23 cellular contexts compared by ENCODE assay signal in genomic region chr10:133139561-133140065, GRCh38. TPM values are rescaled to one million over a fixed set of nuclear protein-coding genes. Genes with fewer than 3 reads are reported as not detected.
DNase-seq lines count a peak whose midpoint lies in the region; ATAC-seq and TF ChIP-seq lines count a peak whose summit lies in the region.
"Had no signal": no experiment of that assay in that cellular context is flagged by ENCODE, and none has a peak within 500 bp of the region (broad histone marks: within the 10 kb centered on the region; RNA-seq: fewer than 3 reads in every experiment).

No MANE protein-coding gene starts in this region.

- H3K79me1 ChIP-seq in mesendoderm (ENCODE audit: low read length), result no peaks in the 10 kb centered on the region

- TF ChIP-seq RAD21 in SK-N-SH (IDR thresholded peaks at IDR 0.05; ENCODE audit: low read length), result no peak

- ATAC-seq in SK-N-SH treated with all-trans-retinoic acid at 6 μM for 48 hours (no peak), HG03342 (IDR thresholded peaks at IDR 0.05; ENCODE audit: unreplicated experiment) (no peak)
- ATAC-seq: foreskin keratinocyte; naive thymus-derived CD8-positive, alpha-beta T cell had no signal

- no peak overlapping the region for H3K4ac ChIP-seq in mesendoderm (ENCODE audit: low read depth, low read length)

- no peaks in the 10 kb centered on the region for H4K20me1 ChIP-seq in SK-N-SH (ENCODE audit: insufficient read depth)

- H2AFZ ChIP-seq in SK-N-SH (ENCODE audit: low read depth), result no peak overlapping the region
- H2AFZ ChIP-seq: GM23248 had no signal

- H3K36me3 ChIP-seq in SK-N-SH (replicated peaks in 1 of 2; ENCODE audit: control insufficient read depth in 1 of 2, insufficient read depth in 2 of 2, low read length in 1 of 2) (no peaks in the 10 kb centered on the region), WERI-Rb-1 (no peaks in the 10 kb centered on the region), mesendoderm (ENCODE audit: control insufficient read depth, insufficient read depth, low read length) (no peaks in the 10 kb centered on the region)
- H3K36me3 ChIP-seq: ascending aorta, uterus had no signal

- H3K79me2 ChIP-seq in SK-N-SH (ENCODE audit: insufficient read depth) (no peaks in the 10 kb centered on the region), mesendoderm (ENCODE audit: control insufficient read depth, insufficient read depth, low read length) (no peaks in the 10 kb centered on the region)

- no peak overlapping the region for H2BK15ac ChIP-seq in mesendoderm (replicated peaks; ENCODE audit: low read depth)

- H3K27me3 ChIP-seq in SK-N-SH (ENCODE audit: insufficient read depth) (no peaks in the 10 kb centered on the region), WERI-Rb-1 (ENCODE audit: insufficient read depth, low read depth, severe bottlenecking) (no peaks in the 10 kb centered on the region), mesendoderm (ENCODE audit: insufficient read depth, low read length, poor library complexity) (no peaks in the 10 kb centered on the region)
- H3K27me3 ChIP-seq: ascending aorta, foreskin keratinocyte, uterus had no signal

- no peaks in the 10 kb centered on the region for H3K9me2 ChIP-seq in SK-N-SH

- H4K5ac ChIP-seq in mesendoderm (ENCODE audit: low read length), result no peak overlapping the region

- no peak overlapping the region for H2BK120ac ChIP-seq in mesendoderm (ENCODE audit: low read depth, low read length)

- no peak overlapping the region for H3K27ac ChIP-seq in SK-N-SH (ENCODE audit: low read depth in 2 of 2, low read length in 1 of 2)
- H3K27ac ChIP-seq in WERI-Rb-1, result no peak overlapping the region
- H3K27ac ChIP-seq in mesendoderm (ENCODE audit: low read depth, low read length), result no peak overlapping the region
- H3K27ac ChIP-seq: ascending aorta, foreskin keratinocyte, GM23248, uterus had no signal

- H3K4me3 ChIP-seq in SK-N-SH (ENCODE audit: low read depth in 2 of 2, low read length in 1 of 2), result no peak overlapping the region
- H3K4me3 ChIP-seq in WERI-Rb-1 (ENCODE audit: low read depth, low read length), result no peak overlapping the region
- no peak overlapping the region for H3K4me3 ChIP-seq in mesendoderm (ENCODE audit: low read length)
- H3K4me3 ChIP-seq: ascending aorta, GM23248, uterus had no signal

- no peak overlapping the region for H2BK5ac ChIP-seq in mesendoderm (ENCODE audit: low read length)

- DNase-seq in SK-N-SH, result peak; percentile 27
- DNase-seq in GDM1 (lab: John Stamatoyannopoulos, UW), result peak; percentile 37
- peak; percentile 6 for DNase-seq in WERI-Rb-1
- peak; percentile 19 for DNase-seq in mesendoderm
- no peak for DNase-seq in dedifferentiated amniotic fluid mesenchymal stem cell (ENCODE audit: extremely low spot score)
- DNase-seq in AG20443 (ENCODE audit: low spot score), result no peak
- DNase-seq: foreskin keratinocyte; GF-D8; GM23248; Karpas-422; mammary epithelial cell; NCI-H1436 treated with DMSO at 0.1 percent for 48 hours; NCI-H226; retina; stimulated activated CD4-positive, alpha-beta T cell treated with anti-CD3 and anti-CD28 coated beads, Interleukin-1b, Interleukin-23, amount 100 ng/mL, for 48 hours had no signal

- 27% methylated on average over 3 of the region's 17 CpGs for WGBS in SK-N-SH (ENCODE audit: low lambda C conversion rate)
- WGBS in mesendoderm (ENCODE audit: extremely low coverage, insufficient coverage, low lambda C conversion rate), result no CpG with 5 or more reads among the region's 17 CpGs

- TF ChIP-seq EP300 in SK-N-SH (IDR thresholded peaks at IDR 0.05; ENCODE audit: borderline replicate concordance in 1 of 2, low read depth in 1 of 2, low read length in 1 of 2), result no peak

- CTCF ChIA-PET in SK-N-SH (lab: Yijun Ruan, JAX), result no interaction called here

- TF ChIP-seq CTCF in SK-N-SH (IDR thresholded peaks at IDR 0.05) (no peak), WERI-Rb-1 (IDR thresholded peaks at IDR 0.05; ENCODE audit: low read depth, low read length) (no peak)

- peaks cover 0 to 3% of the 10 kb centered on the region in 2 experiments; a peak in 1 of 4 replicates for H3K4me1 ChIP-seq in SK-N-SH (ENCODE audit: control insufficient read depth in 1 of 2, insufficient read depth in 2 of 2, low read depth in 1 of 2, low read length in 1 of 2)
- no peaks in the 10 kb centered on the region for H3K4me1 ChIP-seq in mesendoderm (ENCODE audit: control insufficient read depth, low read depth, low read length)
- H3K4me1 ChIP-seq: ascending aorta, foreskin keratinocyte, uterus had no signal

- H2AK5ac ChIP-seq in mesendoderm (ENCODE audit: low read length), result no peak overlapping the region

- H3K9ac ChIP-seq in SK-N-SH (no peak overlapping the region), mesendoderm (ENCODE audit: low read length) (no peak overlapping the region)
- H3K9ac ChIP-seq: GM23248 had no signal

- H3K23ac ChIP-seq in mesendoderm (ENCODE audit: low read length), result no peak overlapping the region

- H3K9me3 ChIP-seq in SK-N-SH (no peaks in the 10 kb centered on the region), WERI-Rb-1 (ENCODE audit: severe bottlenecking) (no peaks in the 10 kb centered on the region)
- H3K9me3 ChIP-seq: ascending aorta, Caco-2, uterus had no signal

- POLR2A ChIA-PET in SK-N-SH (lab: Yijun Ruan, JAX), result no interaction called here

- no peak overlapping the region for H3K18ac ChIP-seq in mesendoderm (ENCODE audit: low read length)

- no peak overlapping the region for H3K56ac ChIP-seq in mesendoderm (ENCODE audit: low read length)

- H3K4me2 ChIP-seq in SK-N-SH (no peak overlapping the region), mesendoderm (ENCODE audit: low read length) (no peak overlapping the region)

- no peaks in the 10 kb centered on the region for H3F3A ChIP-seq in SK-N-SH (replicated peaks; ENCODE audit: insufficient read depth)

- H4K8ac ChIP-seq in mesendoderm (ENCODE audit: low read depth, low read length), result no peak overlapping the region

TF ChIP-seq in SK-N-SH, 30 proteins besides CTCF, POLR2A, EP300 and RAD21:
- TF ChIP-seq TEAD4 (IDR thresholded peaks at IDR 0.05; ENCODE audit: borderline replicate concordance, insufficient read depth) (no peak), TCF12 (IDR thresholded peaks at IDR 0.05) (no peak), SMC3 (IDR thresholded peaks at IDR 0.05; ENCODE audit: low read depth, low read length) (no peak), ELF1 (IDR thresholded peaks at IDR 0.05) (no peak)
TF ChIP-seq in SK-N-SH: peak in this region for 0.

TF ChIP-seq in SK-N-SH treated with all-trans-retinoic acid at 6 μM for 48 hours, 23 proteins besides CTCF, POLR2A, EP300 and RAD21 (continues in another document):
- TF ChIP-seq CSRNP3 (CRISPR knock-in tag; IDR thresholded peaks at IDR 0.05) (no peak), PPARA (CRISPR knock-in tag; IDR thresholded peaks at IDR 0.05; ENCODE audit: borderline replicate concordance) (no peak), POU6F1 (CRISPR knock-in tag; IDR thresholded peaks at IDR 0.05; ENCODE audit: borderline replicate concordance, low read depth) (no peak), ESRRG (CRISPR knock-in tag; IDR thresholded peaks at IDR 0.05) (no peak), ISL1 (CRISPR knock-in tag; IDR thresholded peaks at IDR 0.05) (no peak), OSR1 (CRISPR knock-in tag; IDR thresholded peaks at IDR 0.05) (no peak), RARB (CRISPR knock-in tag; IDR thresholded peaks at IDR 0.05) (no peak), ZNF70 (CRISPR knock-in tag; IDR thresholded peaks at IDR 0.05) (no peak), CSDC2 (CRISPR knock-in tag; IDR thresholded peaks at IDR 0.05) (no peak), ZNF8 (CRISPR knock-in tag; IDR thresholded peaks at IDR 0.05) (no peak), ZNF565 (CRISPR knock-in tag; conservative IDR thresholded peaks at IDR 0.05; ENCODE audit: low read depth) (no peak)

RNA-seq across cellular contexts. Expression of gene KNDC1, which starts 20.4 kb away (rescaled TPM):
- polyA plus RNA-seq in SK-N-SH (2012; rRNA removed), result 1.4 TPM in 2 replicates
- polyA plus RNA-seq in SK-N-SH (2012; cell fraction: cytosol; rRNA removed), result 0.26 and 0.76 TPM in 2 replicates
- polyA plus RNA-seq in SK-N-SH (2012; cell fraction: nucleus; rRNA removed), result 3.6 and 6.5 TPM in 2 replicates
- polyA plus RNA-seq in mesendoderm (2013, experiment 1 of 2), result 0.62 TPM
- polyA plus RNA-seq in mesendoderm (2013, experiment 2 of 2), result 0.56 TPM
- polyA plus RNA-seq: endothelial cell of umbilical vein; mammary epithelial cell; naive thymus-derived CD8-positive, alpha-beta T cell had no signal

RNA-seq across cellular contexts. Expression of gene ADGRA1, which starts 51.9 kb away (rescaled TPM):
- not detected in 2 replicates for polyA plus RNA-seq in SK-N-SH (2012; rRNA removed)
- not detected in 2 replicates for polyA plus RNA-seq in SK-N-SH (2012; cell fraction: cytosol; rRNA removed)
- polyA plus RNA-seq in SK-N-SH (2012; cell fraction: nucleus; rRNA removed), result not detected in 2 replicates
- 0.01 TPM for polyA plus RNA-seq in mesendoderm (2013, experiment 1 of 2)
- 0.03 TPM for polyA plus RNA-seq in mesendoderm (2013, experiment 2 of 2)
- polyA plus RNA-seq: AG04450; endothelial cell of umbilical vein; foreskin keratinocyte; GM23248; mammary epithelial cell; naive thymus-derived CD8-positive, alpha-beta T cell had no signal

Comparison
In these comparisons a context has a peak if more than half of its experiments do, and no peak if none do; other contexts are left out.
1. DNase-seq: peak in SK-N-SH (single experiment), GDM1 (single experiment), WERI-Rb-1 (single experiment) and mesendoderm (single experiment); none in dedifferentiated amniotic fluid mesenchymal stem cell (single experiment) and AG20443 (single experiment).